1 cellular context compared by ENCODE assay signal in genomic region chr10:100008708-100009282, GRCh38.
A peak's percentile ranks its signal among the peaks of the same experiment; 100 is the strongest.
TF ChIP-seq lines count a peak whose summit lies in the region.

No MANE protein-coding gene starts in this region.

TF ChIP-seq in HepG2, 621 proteins besides CTCF, POLR2A, EP300 and RAD21 (continued from another document):
- TF ChIP-seq ZUFSP (CRISPR knock-in tag; IDR thresholded peaks at IDR 0.05; ENCODE audit: borderline replicate concordance), result no peak
- no peak for TF ChIP-seq KLF13 (CRISPR knock-in tag; IDR thresholded peaks at IDR 0.05)
- no peak for TF ChIP-seq ZNF547 (CRISPR knock-in tag; IDR thresholded peaks at IDR 0.05)
- no peak for TF ChIP-seq NCOA5 (CRISPR knock-in tag; IDR thresholded peaks at IDR 0.05)
- TF ChIP-seq FOXA3 (CRISPR knock-in tag; IDR thresholded peaks at IDR 0.05), result peak; percentile 91
- TF ChIP-seq IKZF5 (CRISPR knock-in tag; IDR thresholded peaks at IDR 0.05), result no peak
- TF ChIP-seq ARNT (IDR thresholded peaks at IDR 0.05), result no peak
- TF ChIP-seq ZNF44 (CRISPR knock-in tag; IDR thresholded peaks at IDR 0.05), result no peak
- no peak for TF ChIP-seq KDM3A (CRISPR knock-in tag; IDR thresholded peaks at IDR 0.05; ENCODE audit: low read depth)
- 0 out of 2 replicates have a peak, but pooled peaks have one; percentile 30 for TF ChIP-seq ZSCAN9 (CRISPR knock-in tag; IDR thresholded peaks at IDR 0.05; ENCODE audit: borderline replicate concordance)
- no peak for TF ChIP-seq FOXA1 (IDR thresholded peaks at IDR 0.05)
- TF ChIP-seq FOXA1 (CRISPR knock-in tag; IDR thresholded peaks at IDR 0.05), result peak; percentile 87
- peak in 1 of 2 experiments; percentile 4; a peak in 1 of 4 replicates for TF ChIP-seq ATF4 (CRISPR knock-in tag; IDR thresholded peaks at IDR 0.05)
- no peak for TF ChIP-seq ZNF674 (CRISPR knock-in tag; IDR thresholded peaks at IDR 0.05; ENCODE audit: low read depth)
- TF ChIP-seq BORCS8-MEF2B (CRISPR knock-in tag; IDR thresholded peaks at IDR 0.05), result no peak
- TF ChIP-seq MBNL3 (CRISPR knock-in tag; conservative IDR thresholded peaks at IDR 0.05), result no peak
